18 cellular contexts compared by ENCODE assay signal in the genomic region with DNA sequence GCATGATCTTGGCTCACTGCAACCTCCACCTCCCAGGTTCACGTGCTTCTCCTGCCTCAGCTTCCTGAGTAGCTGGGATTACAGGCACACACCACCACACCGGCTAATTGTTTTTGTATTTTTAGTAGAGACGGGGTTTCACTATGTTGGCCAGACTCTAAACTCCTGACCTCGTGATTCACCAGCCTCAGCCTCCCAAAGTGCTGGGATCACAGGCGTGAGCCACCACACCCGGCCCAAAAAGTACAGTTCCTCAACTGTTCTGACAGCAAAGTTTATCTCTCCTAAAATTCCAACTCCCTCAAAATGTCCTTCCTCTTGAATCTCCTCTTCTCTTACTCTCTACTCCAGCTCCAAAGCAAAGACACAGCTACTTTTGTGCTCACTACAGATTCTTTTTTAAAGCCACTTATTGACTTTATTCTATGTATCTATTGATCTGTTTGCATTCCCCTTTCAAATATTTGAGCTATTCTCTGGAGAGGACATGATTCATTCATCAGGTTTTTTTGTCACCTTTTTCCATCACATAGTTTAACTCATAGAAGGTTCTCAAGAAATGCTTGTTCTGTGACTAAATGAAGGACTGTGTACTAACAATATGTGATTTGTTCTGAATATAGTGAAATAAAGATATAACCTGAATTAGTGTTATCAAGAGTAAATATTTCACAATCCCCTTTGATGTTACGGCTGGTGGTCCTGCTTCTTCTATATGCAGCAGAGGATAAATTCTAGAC.
DNase-seq lines count a peak whose midpoint lies in the region; ATAC-seq, FAIRE-seq and TF ChIP-seq lines count a peak whose summit lies in the region.
"Had no signal": no experiment of that assay in that cellular context is flagged by ENCODE, and none has a peak within 500 bp of the region (broad histone marks: within the 10 kb centered on the region; RNA-seq: fewer than 3 reads in every experiment).

No MANE protein-coding gene starts in this region.

- intact Hi-C loops in Caco-2 (cut with micrococcal nuclease; ENCODE audit: unreplicated experiment): loop anchor here (2.0 kb wide), 1 partner anchor 37 kb away; no protein-coding TSS in a partner anchor

- TF ChIP-seq CTCF in Caco-2 (IDR thresholded peaks at IDR 0.05; ENCODE audit: insufficient read depth in 1 of 2, low read depth in 1 of 2, low read length in 1 of 2, severe bottlenecking in 1 of 2, unreplicated experiment in 1 of 2): no peak
- no peak for TF ChIP-seq CTCF in HFFc6 (IDR thresholded peaks at IDR 0.05)
- TF ChIP-seq CTCF in thoracic aorta (IDR thresholded peaks at IDR 0.05): no peak
- TF ChIP-seq CTCF in D721Med (IDR thresholded peaks at IDR 0.05; ENCODE audit: insufficient read depth, missing control alignments): no peak
- no peak for TF ChIP-seq CTCF in WTC11 (IDR thresholded peaks at IDR 0.05)
- no peak for TF ChIP-seq CTCF in foreskin keratinocyte (conservative IDR thresholded peaks at IDR 0.05)

- no peaks in the 10 kb centered on the region for H3K9me3 ChIP-seq in Caco-2
- H3K9me3 ChIP-seq in thoracic aorta: no peaks in the 10 kb centered on the region
- H3K9me3 ChIP-seq: BLaER1 treated with 17β-estradiol and CSF1 and Interleukin-3, amounts not matched to agents 10 nM and 100 nM had no signal

- H3K27me3 Mint-ChIP-seq in Caco-2 (ENCODE audit: insufficient read depth, unreplicated experiment) (no peaks in the 10 kb centered on the region), HFFc6 (ENCODE audit: insufficient read depth) (peaks cover 2% of the 10 kb centered on the region; the same call in 1 of the 2 replicates), WTC11 (ENCODE audit: low read depth) (no peaks in the 10 kb centered on the region)
- H3K27me3 Mint-ChIP-seq: CD4-positive, CD25-positive, alpha-beta regulatory T cell had no signal

- peaks cover 26% of the 10 kb centered on the region for H3K4me1 ChIP-seq in Caco-2
- H3K4me1 ChIP-seq in thoracic aorta (ENCODE audit: control insufficient read depth in 1 of 2, low read depth in 2 of 2): no peaks in the 10 kb centered on the region
- no peaks in the 10 kb centered on the region for H3K4me1 ChIP-seq in foreskin keratinocyte
- H3K4me1 ChIP-seq: BLaER1 treated with 17β-estradiol and CSF1 and Interleukin-3, amounts not matched to agents 10 nM and 100 nM had no signal

- POLR2A ChIA-PET in Caco-2 (lab: Charles Lee) (no interaction called here), WTC11 (lab: Charles Lee) (no interaction called here)

- H3K4me3 ChIP-seq in Caco-2 (ENCODE audit: low read depth, low read length) (no peak overlapping the region), thoracic aorta (no peak overlapping the region)
- H3K4me3 ChIP-seq: BLaER1 treated with 17β-estradiol and CSF1 and Interleukin-3, amounts not matched to agents 10 nM and 100 nM; GM23338 had no signal

- H3K27ac Mint-ChIP-seq in Caco-2 (ENCODE audit: unreplicated experiment) (peak overlapping the region; percentile 79), HFFc6 (peak overlapping the region; percentile 34; the same call in 1 of the 2 replicates), WTC11 (no peak overlapping the region)

- H3K9me3 Mint-ChIP-seq in Caco-2 (ENCODE audit: unreplicated experiment) (peaks cover 11% of the 10 kb centered on the region), HFFc6 (no peaks in the 10 kb centered on the region), WTC11 (no peaks in the 10 kb centered on the region)
- H3K9me3 Mint-ChIP-seq: GM23338 had no signal

- peak overlapping the region; percentile 41 for H3K4me3 Mint-ChIP-seq in Caco-2 (ENCODE audit: unreplicated experiment)
- no peak overlapping the region for H3K4me3 Mint-ChIP-seq in HFFc6
- no peak overlapping the region for H3K4me3 Mint-ChIP-seq in WTC11
- H3K4me3 Mint-ChIP-seq: CD4-positive, CD25-positive, alpha-beta regulatory T cell; GM23338 had no signal

- CTCF ChIA-PET in Caco-2 (lab: Charles Lee): interaction anchor here (0.6 to 1.6 kb wide), 3 partner anchors 8 to 82 kb away, joined by 3 to 7 read pairs (median 5); no protein-coding TSS in a partner anchor
- CTCF ChIA-PET in WTC11 (lab: Charles Lee): no interaction called here

- H3K36me3 Mint-ChIP-seq in Caco-2 (ENCODE audit: insufficient read depth, unreplicated experiment): peaks cover 85% of the 10 kb centered on the region
- H3K36me3 Mint-ChIP-seq in HFFc6 (ENCODE audit: low read depth): peaks cover 27% of the 10 kb centered on the region
- H3K36me3 Mint-ChIP-seq in WTC11: peaks cover 43% of the 10 kb centered on the region

- no peak for FAIRE-seq in D721Med (lab: Jason Lieb, UNC)
- FAIRE-seq: G401.6, GM12891 had no signal

- peak; percentile 34 for ATAC-seq in thoracic aorta (ENCODE audit: insufficient number of reproducible peaks, low FRiP score, low read depth)
- no peak for ATAC-seq in WTC11
- no peak for ATAC-seq in foreskin keratinocyte
- ATAC-seq: GM23338 had no signal

- H3K36me3 ChIP-seq in Caco-2 (ENCODE audit: control insufficient read depth, insufficient read depth, low read length): peaks cover 3% of the 10 kb centered on the region; the same call in 1 of the 2 replicates
- H3K36me3 ChIP-seq in thoracic aorta: no peaks in the 10 kb centered on the region

- BruUV-seq in Caco-2 (replicated peaks; lab: Mats Ljungman, UMichigan): TSS peak; percentile 38

- H3K27me3 ChIP-seq in Caco-2 (replicated peaks; ENCODE audit: control insufficient read depth, insufficient read depth, low read length) (no peaks in the 10 kb centered on the region), thoracic aorta (replicated peaks; ENCODE audit: insufficient read depth) (no peaks in the 10 kb centered on the region), foreskin keratinocyte (no peaks in the 10 kb centered on the region)
- H3K27me3 ChIP-seq: BLaER1 treated with 17β-estradiol and CSF1 and Interleukin-3, amounts not matched to agents 10 nM and 100 nM had no signal

- H3K4me1 Mint-ChIP-seq in Caco-2 (ENCODE audit: low read depth, unreplicated experiment) (peaks cover 34% of the 10 kb centered on the region), HFFc6 (ENCODE audit: low read depth) (peaks cover 18% of the 10 kb centered on the region), WTC11 (peaks cover 7% of the 10 kb centered on the region)

- no peak overlapping the region for H3K27ac ChIP-seq in thoracic aorta
- H3K27ac ChIP-seq in foreskin keratinocyte: no peak overlapping the region
- H3K27ac ChIP-seq: BLaER1 treated with 17β-estradiol and CSF1 and Interleukin-3, amounts not matched to agents 10 nM and 100 nM had no signal

- DNase-seq in Caco-2 (no peak), HFFc6 (no peak), NCI-H146 treated with DMSO at 0.1 percent for 48 hours (lab: John Stamatoyannopoulos, UW; ENCODE audit: unreplicated experiment) (peak; percentile 68), thoracic aorta (ENCODE audit: low spot score) (no peak), D721Med (ENCODE audit: insufficient read length, low spot score) (no peak), WTC11 (ENCODE audit: low spot score) (no peak), foreskin keratinocyte (no peak)
- DNase-seq: ACHN; CD4-positive, CD25-positive, alpha-beta regulatory T cell; DMS153; DMS79 treated with DMSO at 0.1 percent for 48 hours; EL; H7; KG1 had no signal

TF ChIP-seq in WTC11, 78 proteins besides CTCF, POLR2A, EP300 and RAD21 (continues in another document):
- TF ChIP-seq OVOL2 (CRISPR knock-in tag; IDR thresholded peaks at IDR 0.05; ENCODE audit: borderline replicate concordance) (no peak), TCF7 (CRISPR knock-in tag; IDR thresholded peaks at IDR 0.05; ENCODE audit: low read depth) (no peak), RORB (CRISPR knock-in tag; IDR thresholded peaks at IDR 0.05) (no peak), MYBL2 (CRISPR knock-in tag; IDR thresholded peaks at IDR 0.05) (no peak), ZNF396 (CRISPR knock-in tag; IDR thresholded peaks at IDR 0.05; ENCODE audit: borderline replicate concordance) (no peak), ELF4 (CRISPR knock-in tag; IDR thresholded peaks at IDR 0.05; ENCODE audit: low read depth) (no peak), FOXP1 (CRISPR knock-in tag; IDR thresholded peaks at IDR 0.05; ENCODE audit: borderline replicate concordance) (no peak), KAT7 (CRISPR knock-in tag; IDR thresholded peaks at IDR 0.05; ENCODE audit: borderline replicate concordance) (no peak), ZBTB43 (CRISPR knock-in tag; IDR thresholded peaks at IDR 0.05) (no peak), SMAD4 (CRISPR knock-in tag; IDR thresholded peaks at IDR 0.05) (no peak), E2F4 (CRISPR knock-in tag; IDR thresholded peaks at IDR 0.05; ENCODE audit: borderline replicate concordance, low read depth) (no peak), ZMAT4 (CRISPR knock-in tag; IDR thresholded peaks at IDR 0.05) (no peak)
- TF ChIP-seq, protein P1, sequence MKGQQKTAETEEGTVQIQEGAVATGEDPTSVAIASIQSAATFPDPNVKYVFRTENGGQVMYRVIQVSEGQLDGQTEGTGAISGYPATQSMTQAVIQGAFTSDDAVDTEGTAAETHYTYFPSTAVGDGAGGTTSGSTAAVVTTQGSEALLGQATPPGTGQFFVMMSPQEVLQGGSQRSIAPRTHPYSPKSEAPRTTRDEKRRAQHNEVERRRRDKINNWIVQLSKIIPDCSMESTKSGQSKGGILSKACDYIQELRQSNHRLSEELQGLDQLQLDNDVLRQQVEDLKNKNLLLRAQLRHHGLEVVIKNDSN (CRISPR knock-in tag; IDR thresholded peaks at IDR 0.05): no peak
